In genomic region chr4:136186650-136187049, GRCh38 we compare ENCODE assay signal across 8 cellular contexts.
"Had no signal": no experiment of that assay in that cellular context is flagged by ENCODE, and none has a peak within 500 bp of the region (broad histone marks: within the 10 kb centered on the region; RNA-seq: fewer than 3 reads in every experiment).

No MANE protein-coding gene starts in this region.

- H2AFZ ChIP-seq: GM23248 had no signal

- H3K9ac ChIP-seq: GM23248 had no signal

- H3K36me3 ChIP-seq: HAP-1 had no signal

- ATAC-seq: HCT116, K562 had no signal

- DNase-seq: GM23248, H7, HFFc6, IMR-90, KG1 had no signal

- H3K4me3 ChIP-seq: GM23248, HAP-1, K562 had no signal

- H3K27ac ChIP-seq: GM23248 had no signal

- H3K9me3 ChIP-seq: HAP-1 had no signal

- H3K4me1 ChIP-seq: HAP-1 had no signal

- H3K27ac Mint-ChIP-seq: HFFc6 had no signal

- H3K4me3 Mint-ChIP-seq: HFFc6 had no signal
